In genomic region chr6:143485967-143486366, GRCh38 we compare ENCODE assay signal across 34 cellular contexts.
"Had no signal": no experiment of that assay in that cellular context is flagged by ENCODE, and none has a peak within 500 bp of the region (broad histone marks: within the 10 kb centered on the region; RNA-seq: fewer than 3 reads in every experiment).

No MANE protein-coding gene starts in this region.

- ATAC-seq: activated CD4-positive, alpha-beta T cell treated with anti-CD3 and anti-CD28 coated beads for 36 hours; activated CD4-positive, CD25-positive, alpha-beta regulatory T cell treated with anti-CD3 and anti-CD28 coated beads, Interleukin-2, amount 50 U/mL, for 24 hours; activated CD8-positive, alpha-beta memory T cell treated with anti-CD3 and anti-CD28 coated beads, Interleukin-2, amount 10 ng/mL, durations not matched to agents 7 days and 5 days; activated T-cell treated with anti-CD3 and anti-CD28 coated beads, Interleukin-2, amount 50 U/mL, for 72 hours; activated T-helper 17 cell treated with anti-CD3 and anti-CD28 coated beads, Interleukin-2, amount 50 U/mL, for 72 hours; PC-3 had no signal

- H3K27ac Mint-ChIP-seq: activated CD4-positive, alpha-beta T cell treated with anti-CD3 and anti-CD28 coated beads for 36 hours; activated CD4-positive, alpha-beta T cell treated with anti-CD3 and anti-CD28 coated beads, Interleukin-2, amount 10 ng/mL, durations not matched to agents 7 days and 5 days; activated CD8-positive, alpha-beta memory T cell treated with anti-CD3 and anti-CD28 coated beads, Interleukin-2, amount 10 ng/mL, durations not matched to agents 7 days and 5 days; activated T-cell treated with anti-CD3 and anti-CD28 coated beads, Interleukin-2, amount 50 U/mL, for 72 hours; activated T-helper 17 cell treated with anti-CD3 and anti-CD28 coated beads, Interleukin-2, amount 50 U/mL, for 72 hours; brain; T-helper 1 cell treated with Interleukin-12 subunit alpha and Interleukin-12 subunit beta and Interleukin-4 antibody, amounts not matched to agents 30 μg/mL and 1 μg/mL, for 36 hours; T-helper 2 cell treated with Interferon-gamma antibody and Interleukin-4, amounts not matched to agents 5 μg/mL and 100 μg/mL, for 36 hours had no signal

- H3K4me3 Mint-ChIP-seq: activated CD4-positive, alpha-beta T cell treated with anti-CD3 and anti-CD28 coated beads for 36 hours; activated CD4-positive, alpha-beta T cell treated with anti-CD3 and anti-CD28 coated beads, Interleukin-2, amount 10 ng/mL, durations not matched to agents 7 days and 5 days; activated CD8-positive, alpha-beta memory T cell treated with anti-CD3 and anti-CD28 coated beads, Interleukin-2, amount 10 ng/mL, durations not matched to agents 7 days and 5 days; activated T-cell treated with anti-CD3 and anti-CD28 coated beads, Interleukin-2, amount 50 U/mL, for 72 hours; activated T-helper 17 cell treated with anti-CD3 and anti-CD28 coated beads, Interleukin-2, amount 50 U/mL, for 72 hours; brain; T-helper 1 cell treated with Interleukin-12 subunit alpha and Interleukin-12 subunit beta and Interleukin-4 antibody, amounts not matched to agents 30 μg/mL and 1 μg/mL, for 36 hours; T-helper 2 cell treated with Interferon-gamma antibody and Interleukin-4, amounts not matched to agents 5 μg/mL and 100 μg/mL, for 36 hours had no signal

- H3K9me3 Mint-ChIP-seq: activated CD4-positive, alpha-beta T cell treated with anti-CD3 and anti-CD28 coated beads, Interleukin-2, amount 10 ng/mL, durations not matched to agents 7 days and 5 days; activated T-cell treated with anti-CD3 and anti-CD28 coated beads, Interleukin-2, amount 50 U/mL, for 72 hours; activated T-helper 17 cell treated with anti-CD3 and anti-CD28 coated beads, Interleukin-2, amount 50 U/mL, for 72 hours; brain; T-helper 1 cell treated with Interleukin-12 subunit alpha and Interleukin-12 subunit beta and Interleukin-4 antibody, amounts not matched to agents 30 μg/mL and 1 μg/mL, for 36 hours; T-helper 2 cell treated with Interferon-gamma antibody and Interleukin-4, amounts not matched to agents 5 μg/mL and 100 μg/mL, for 36 hours had no signal

- H3K36me3 ChIP-seq: Peyer's patch, SJSA1 had no signal

- H3K27me3 Mint-ChIP-seq: activated CD4-positive, alpha-beta T cell treated with anti-CD3 and anti-CD28 coated beads for 36 hours; activated CD4-positive, alpha-beta T cell treated with anti-CD3 and anti-CD28 coated beads, Interleukin-2, amount 10 ng/mL, durations not matched to agents 7 days and 5 days; activated CD8-positive, alpha-beta memory T cell treated with anti-CD3 and anti-CD28 coated beads, Interleukin-2, amount 10 ng/mL, durations not matched to agents 7 days and 5 days; activated T-helper 17 cell treated with anti-CD3 and anti-CD28 coated beads, Interleukin-2, amount 50 U/mL, for 72 hours; brain had no signal

- H3K27me3 ChIP-seq: Peyer's patch, SJSA1 had no signal

- H3K4me1 Mint-ChIP-seq: activated CD4-positive, alpha-beta T cell treated with anti-CD3 and anti-CD28 coated beads for 36 hours; activated CD4-positive, alpha-beta T cell treated with anti-CD3 and anti-CD28 coated beads, Interleukin-2, amount 10 ng/mL, durations not matched to agents 7 days and 5 days; activated CD8-positive, alpha-beta memory T cell treated with anti-CD3 and anti-CD28 coated beads, Interleukin-2, amount 10 ng/mL, durations not matched to agents 7 days and 5 days; activated T-helper 17 cell treated with anti-CD3 and anti-CD28 coated beads, Interleukin-2, amount 50 U/mL, for 72 hours; brain had no signal

- DNase-seq: activated CD4-positive, alpha-beta T cell treated with anti-CD3 and anti-CD28 coated beads for 36 hours; activated CD4-positive, alpha-beta T cell treated with anti-CD3 and anti-CD28 coated beads, Interleukin-2, amount 10 ng/mL, durations not matched to agents 7 days and 5 days; activated CD4-positive, alpha-beta T cell treated with anti-CD3 and anti-CD28 coated beads, Interleukin-2, amount 50 U/mL, for 48 hours; activated CD8-positive, alpha-beta memory T cell treated with anti-CD3 and anti-CD28 coated beads for 24 hours; activated CD8-positive, alpha-beta memory T cell treated with anti-CD3 and anti-CD28 coated beads, Interleukin-2, amount 10 ng/mL, durations not matched to agents 7 days and 5 days; activated CD8-positive, alpha-beta memory T cell treated with anti-CD3 and anti-CD28 coated beads, Interleukin-2, amount 50 U/mL, for 48 hours; activated effector memory CD4-positive, alpha-beta T cell treated with anti-CD3 and anti-CD28 coated beads, Interleukin-2, amount 50 U/mL, for 16 hours; activated naive CD4-positive, alpha-beta T cell; activated naive CD4-positive, alpha-beta T cell treated with anti-CD3 and anti-CD28 coated beads, Interleukin-2, amount 50 U/mL, for 16 hours; activated T-cell treated with anti-CD3 and anti-CD28 coated beads, Interleukin-2, amount 50 U/mL, for 72 hours; anterior cingulate cortex; caudate nucleus; cerebellar nuclear complex; NCI-H1092 treated with DMSO at 0.1 percent for 48 hours; NCI-H1417; NCI-H146; NCI-H187; NCI-H2029 treated with DMSO at 0.1 percent for 48 hours; NCI-H2107; NCI-H2171; NCI-H510A; NCI-H748 treated with DMSO at 0.1 percent for 48 hours; NK-92 treated with Interleukin-12 subunit alpha and Interleukin-12 subunit beta, amount 100 ng/mL, for 24 hours; PC-3; Peyer's patch; RPMI8226; SHP77 treated with DMSO at 0.1 percent for 48 hours; SK-N-SH had no signal

- H3K9me3 ChIP-seq: Peyer's patch, SJSA1, SK-N-SH had no signal

- H3K4me3 ChIP-seq: Peyer's patch, SJSA1 had no signal
